Comparison of ENCODE assay signal across 8 cellular contexts in genomic region chr15:92848852-92849598, GRCh38.
DNase-seq lines count a peak whose midpoint lies in the region; ATAC-seq lines count a peak whose summit lies in the region.

No MANE protein-coding gene starts in this region.

- H3K9me3 Mint-ChIP-seq in effector memory CD8-positive, alpha-beta T cell = no peaks in the 10 kb centered on the region

- ATAC-seq in GM18499 (IDR thresholded peaks at IDR 0.05; ENCODE audit: insufficient read depth, unreplicated experiment) (peak; percentile 51), HG02678 (IDR thresholded peaks at IDR 0.05; ENCODE audit: unreplicated experiment) (peak; percentile 77), HG02981 (IDR thresholded peaks at IDR 0.05; ENCODE audit: unreplicated experiment) (no peak)
- ATAC-seq in effector memory CD8-positive, alpha-beta T cell (replicated peaks) = peak; percentile 94

- H3K4me3 Mint-ChIP-seq in effector memory CD8-positive, alpha-beta T cell = peak overlapping the region in 1 of 2 donors; percentile 19

- DNase-seq in T-helper 1 cell = peak in 3 of 5 donors; percentile 26 to 76 (median 34)
- no peak for DNase-seq in effector memory CD8-positive, alpha-beta T cell
- DNase-seq in foreskin melanocyte = no peak
- no peak for DNase-seq in kidney tubule cell (ENCODE audit: low spot score)
- no peak for DNase-seq in NCI-H146 (lab: John Stamatoyannopoulos, UW)

- H3K4me1 Mint-ChIP-seq in effector memory CD8-positive, alpha-beta T cell (ENCODE audit: low read depth in 2 of 2) = peaks cover 14 to 15% of the 10 kb centered on the region in 2 donors

- no peaks in the 10 kb centered on the region for H3K27me3 Mint-ChIP-seq in effector memory CD8-positive, alpha-beta T cell

- H3K36me3 Mint-ChIP-seq in effector memory CD8-positive, alpha-beta T cell (ENCODE audit: insufficient read depth) = peaks cover 3% of the 10 kb centered on the region

- peak overlapping the region; percentile 44 to 55 for H3K27ac Mint-ChIP-seq in effector memory CD8-positive, alpha-beta T cell

Comparison
In these comparisons a context has a peak if more than half of its experiments do, and no peak if none do; other contexts are left out.
1. DNase-seq: peak in T-helper 1 cell (3 of 5); none in effector memory CD8-positive, alpha-beta T cell (0 of 3), foreskin melanocyte (single experiment), kidney tubule cell (single experiment) and NCI-H146 (single experiment).